14 cellular contexts compared by ENCODE assay signal in genomic region chr1:9241891-9242290, GRCh38. TPM values are rescaled to one million over a fixed set of nuclear protein-coding genes. Genes with fewer than 3 reads are reported as not detected.
DNase-seq lines count a peak whose midpoint lies in the region; ATAC-seq, FAIRE-seq and TF ChIP-seq lines count a peak whose summit lies in the region.
"Had no signal": no experiment of that assay in that cellular context is flagged by ENCODE, and none has a peak within 500 bp of the region (broad histone marks: within the 10 kb centered on the region; RNA-seq: fewer than 3 reads in every experiment).

No MANE protein-coding gene starts in this region.

- intact Hi-C loops in lower lobe of right lung (cut with DNase I) (no loop called here), spleen (cut with DNase I; ENCODE audit: low total_unique reads) (no loop called here)

- no peak overlapping the region for H3K4me3 ChIP-seq in BLaER1 treated with 17β-estradiol and CSF1 and Interleukin-3, amounts not matched to agents 10 nM and 100 nM
- H3K4me3 ChIP-seq in coronary artery, result no peak overlapping the region
- no peak overlapping the region for H3K4me3 ChIP-seq in lower lobe of right lung
- no peak overlapping the region for H3K4me3 ChIP-seq in spleen
- H3K4me3 ChIP-seq: HAP-1 had no signal

- FAIRE-seq in frontal cortex (lab: Jason Lieb, UNC), result no peak

- no peak overlapping the region for H3K9ac ChIP-seq in BLaER1 treated with 17β-estradiol and CSF1 and Interleukin-3, amounts not matched to agents 10 nM and 100 nM

- peak; percentile 12 to 27 for ATAC-seq in lower lobe of right lung
- ATAC-seq in HG03139 (IDR thresholded peaks at IDR 0.05; ENCODE audit: unreplicated experiment), result no peak
- no peak for ATAC-seq in GM18858 (IDR thresholded peaks at IDR 0.05; ENCODE audit: unreplicated experiment)

- 0 out of 22 replicates have a peak overlapping the region, but pooled peaks of 1 of the 11 experiments have one; percentile 6 for H3K27ac ChIP-seq in BLaER1 treated with 17β-estradiol and CSF1 and Interleukin-3, amounts not matched to agents 10 nM and 100 nM
- H3K27ac ChIP-seq in coronary artery (peak overlapping the region; percentile 59 to 62), lower lobe of right lung (peak overlapping the region; percentile 81), spleen (peak overlapping the region in 5 of 8 donors; percentile 73 to 96 (median 84))

- TF ChIP-seq CTCF in coronary artery (IDR thresholded peaks at IDR 0.05) (no peak), lower lobe of right lung (IDR thresholded peaks at IDR 0.05) (no peak), spleen (IDR thresholded peaks at IDR 0.05 in 8 of 11, conservative IDR thresholded peaks at IDR 0.05 in 3 of 11) (no peak)

- no peaks in the 10 kb centered on the region for H3K9me3 ChIP-seq in BLaER1 treated with 17β-estradiol and CSF1 and Interleukin-3, amounts not matched to agents 10 nM and 100 nM (replicated peaks in 1 of 11)
- no peaks in the 10 kb centered on the region for H3K9me3 ChIP-seq in lower lobe of right lung
- no peaks in the 10 kb centered on the region for H3K9me3 ChIP-seq in spleen
- H3K9me3 ChIP-seq: HAP-1 had no signal

- peak overlapping the region in 10 of 11 experiments; percentile 25 to 96 (median 87); a peak in 19 of 22 replicates for H3K4me2 ChIP-seq in BLaER1 treated with 17β-estradiol and CSF1 and Interleukin-3, amounts not matched to agents 10 nM and 100 nM

- 74 to 90% (median 86%) methylated on average over 10 of the region's 10 CpGs for WGBS in spleen, 5 donors

- peaks cover 0 to 43% (median 0%) of the 10 kb centered on the region in 11 experiments; a peak in 7 of 22 replicates for H3K27me3 ChIP-seq in BLaER1 treated with 17β-estradiol and CSF1 and Interleukin-3, amounts not matched to agents 10 nM and 100 nM
- H3K27me3 ChIP-seq in lower lobe of right lung (ENCODE audit: low read depth), result no peaks in the 10 kb centered on the region
- H3K27me3 ChIP-seq in spleen (replicated peaks in 1 of 7), result no peaks in the 10 kb centered on the region

- peaks cover 81 to 92% (median 88%) of the 10 kb centered on the region in 10 experiments for H3K4me1 ChIP-seq in BLaER1 treated with 17β-estradiol and CSF1 and Interleukin-3, amounts not matched to agents 10 nM and 100 nM
- H3K4me1 ChIP-seq in lower lobe of right lung (peaks cover 89% of the 10 kb centered on the region), spleen (peaks cover 50 to 100% (median 85%) of the 10 kb centered on the region in 6 donors)

- H3K36me3 ChIP-seq in BLaER1 treated with 17β-estradiol and CSF1 and Interleukin-3, amounts not matched to agents 10 nM and 100 nM, result peaks cover 0 to 18% (median 7%) of the 10 kb centered on the region in 11 experiments; a peak in 9 of 22 replicates
- peaks cover 21% of the 10 kb centered on the region for H3K36me3 ChIP-seq in lower lobe of right lung
- peaks cover 0 to 25% (median 13%) of the 10 kb centered on the region in 6 donors for H3K36me3 ChIP-seq in spleen
- H3K36me3 ChIP-seq: HAP-1 had no signal

- no peak for DNase-seq in coronary artery (ENCODE audit: low spot score)
- DNase-seq in lower lobe of right lung, result no peak
- DNase-seq in spleen, result no peak
- no peak for DNase-seq in cerebellar cortex (ENCODE audit: low spot score)
- no peak for DNase-seq in frontal cortex (ENCODE audit: low spot score in 2 of 2)
- DNase-seq: activated B cell treated with CpG ODN at 0.5 μM for 24 hours; activated naive CD4-positive, alpha-beta T cell treated with anti-CD3 and anti-CD28 coated beads, Interleukin-2, amount 10 ng/mL, durations not matched to agents 7 days and 5 days; Calu3; KG1; stimulated activated CD4-positive, alpha-beta T cell treated with anti-CD3 and anti-CD28 coated beads, Interleukin-4, amount 100 ng/mL, for 1 hour had no signal

- TF ChIP-seq POLR2A in spleen (IDR thresholded peaks at IDR 0.05), result no peak

- peaks cover 0 to 92% (median 0%) of the 10 kb centered on the region in 11 experiments; a peak in 7 of 22 replicates for H4K20me1 ChIP-seq in BLaER1 treated with 17β-estradiol and CSF1 and Interleukin-3, amounts not matched to agents 10 nM and 100 nM

RNA-seq across cellular contexts. Expression of gene H6PD, which starts 7.3 kb away (rescaled TPM):
- 40.7 TPM for total RNA-seq in lower lobe of right lung
- total RNA-seq in spleen, result 10 to 100 TPM; 32.1 to 55.3 (median 37.8) TPM
- 10 to 100 TPM in 1 of 3 donors, 1 to 10 TPM in 2; 4.5 to 13.9 (median 5.5) TPM for polyA plus RNA-seq in spleen
- total RNA-seq in frontal cortex, result 5.3 TPM

RNA-seq across cellular contexts. Expression of gene SPSB1, which starts 50.8 kb away (rescaled TPM):
- total RNA-seq in lower lobe of right lung, result 14.7 TPM
- 1 to 10 TPM; 2.4 to 7.9 (median 5.3) TPM for total RNA-seq in spleen
- 1 to 10 TPM; 1.3 to 3.4 (median 2.7) TPM for polyA plus RNA-seq in spleen
- total RNA-seq in frontal cortex, result 2.9 TPM

Comparison
In these comparisons a context has a peak if more than half of its experiments do, and no peak if none do; other contexts are left out.
1. ATAC-seq: peak in lower lobe of right lung (2 of 2); none in HG03139 (single experiment) and GM18858 (single experiment).